ENCODE assay signal across 2 cellular contexts in the genomic region with DNA sequence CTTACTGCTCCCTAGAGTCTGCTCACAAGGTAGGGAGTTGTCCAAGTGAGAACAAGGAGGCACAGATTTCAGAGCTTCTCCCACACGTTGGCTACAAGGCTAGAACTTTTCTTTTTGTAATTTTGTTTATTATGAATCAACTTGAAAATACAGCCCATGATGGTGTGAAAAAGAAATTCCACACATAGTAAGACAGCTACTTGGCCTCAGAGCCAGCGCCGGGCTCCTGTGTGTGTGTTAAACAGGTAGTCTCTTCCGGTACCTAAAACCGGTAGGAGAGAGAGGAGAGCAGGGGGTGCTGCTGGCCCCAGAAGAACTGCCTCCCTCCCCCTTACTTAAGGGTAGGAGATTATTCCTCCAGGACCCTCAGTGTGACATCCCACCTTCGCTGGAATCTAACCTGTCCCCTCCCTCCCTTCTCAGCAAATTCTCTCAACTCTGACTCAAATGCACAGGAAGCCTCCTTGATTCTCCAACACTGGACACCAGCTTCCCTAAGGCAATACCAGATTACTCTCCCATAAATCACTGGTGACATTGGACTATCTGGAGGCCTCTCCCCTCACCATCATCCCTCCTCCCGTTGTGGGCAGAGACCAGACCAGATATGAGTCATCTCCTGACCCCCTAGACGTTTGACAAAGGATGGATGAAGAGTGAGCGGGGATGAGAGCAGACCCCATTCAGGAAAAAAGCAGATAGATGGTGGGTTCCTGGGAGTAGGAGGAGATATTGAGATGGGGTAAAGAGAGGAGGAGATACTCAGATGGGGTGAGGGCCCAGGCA.
A peak's percentile ranks its signal among the peaks of the same experiment; 100 is the strongest.
TF ChIP-seq lines count a peak whose summit lies in the region.

No MANE protein-coding gene starts in this region.

TF ChIP-seq in SK-N-SH, 30 proteins besides CTCF, POLR2A, EP300 and RAD21:
- TF ChIP-seq MEF2A (IDR thresholded peaks at IDR 0.05; ENCODE audit: borderline replicate concordance, low read depth) (no peak), MAX (IDR thresholded peaks at IDR 0.05; ENCODE audit: low read depth) (no peak)
- TF ChIP-seq, protein P1, sequence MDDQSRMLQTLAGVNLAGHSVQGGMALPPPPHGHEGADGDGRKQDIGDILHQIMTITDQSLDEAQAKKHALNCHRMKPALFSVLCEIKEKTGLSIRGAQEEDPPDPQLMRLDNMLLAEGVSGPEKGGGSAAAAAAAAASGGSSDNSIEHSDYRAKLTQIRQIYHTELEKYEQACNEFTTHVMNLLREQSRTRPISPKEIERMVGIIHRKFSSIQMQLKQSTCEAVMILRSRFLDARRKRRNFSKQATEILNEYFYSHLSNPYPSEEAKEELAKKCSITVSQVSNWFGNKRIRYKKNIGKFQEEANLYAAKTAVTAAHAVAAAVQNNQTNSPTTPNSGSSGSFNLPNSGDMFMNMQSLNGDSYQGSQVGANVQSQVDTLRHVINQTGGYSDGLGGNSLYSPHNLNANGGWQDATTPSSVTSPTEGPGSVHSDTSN (IDR thresholded peaks at IDR 0.05), result peak; percentile 62

TF ChIP-seq in SK-N-SH treated with all-trans-retinoic acid at 6 μM for 48 hours, 23 proteins besides CTCF, POLR2A, EP300 and RAD21:
- TF ChIP-seq, protein P2, sequence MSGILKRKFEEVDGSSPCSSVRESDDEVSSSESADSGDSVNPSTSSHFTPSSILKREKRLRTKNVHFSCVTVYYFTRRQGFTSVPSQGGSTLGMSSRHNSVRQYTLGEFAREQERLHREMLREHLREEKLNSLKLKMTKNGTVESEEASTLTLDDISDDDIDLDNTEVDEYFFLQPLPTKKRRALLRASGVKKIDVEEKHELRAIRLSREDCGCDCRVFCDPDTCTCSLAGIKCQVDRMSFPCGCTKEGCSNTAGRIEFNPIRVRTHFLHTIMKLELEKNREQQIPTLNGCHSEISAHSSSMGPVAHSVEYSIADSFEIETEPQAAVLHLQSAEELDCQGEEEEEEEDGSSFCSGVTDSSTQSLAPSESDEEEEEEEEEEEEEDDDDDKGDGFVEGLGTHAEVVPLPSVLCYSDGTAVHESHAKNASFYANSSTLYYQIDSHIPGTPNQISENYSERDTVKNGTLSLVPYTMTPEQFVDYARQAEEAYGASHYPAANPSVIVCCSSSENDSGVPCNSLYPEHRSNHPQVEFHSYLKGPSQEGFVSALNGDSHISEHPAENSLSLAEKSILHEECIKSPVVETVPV (CRISPR knock-in tag; IDR thresholded peaks at IDR 0.05), result no peak
- no peak for TF ChIP-seq ZNF8 (CRISPR knock-in tag; IDR thresholded peaks at IDR 0.05)
- no peak for TF ChIP-seq BACH2 (CRISPR knock-in tag; IDR thresholded peaks at IDR 0.05; ENCODE audit: borderline replicate concordance)
- TF ChIP-seq ZFP3 (CRISPR knock-in tag; IDR thresholded peaks at IDR 0.05), result no peak
- no peak for TF ChIP-seq ESRRG (CRISPR knock-in tag; IDR thresholded peaks at IDR 0.05)
- TF ChIP-seq, protein P3, sequence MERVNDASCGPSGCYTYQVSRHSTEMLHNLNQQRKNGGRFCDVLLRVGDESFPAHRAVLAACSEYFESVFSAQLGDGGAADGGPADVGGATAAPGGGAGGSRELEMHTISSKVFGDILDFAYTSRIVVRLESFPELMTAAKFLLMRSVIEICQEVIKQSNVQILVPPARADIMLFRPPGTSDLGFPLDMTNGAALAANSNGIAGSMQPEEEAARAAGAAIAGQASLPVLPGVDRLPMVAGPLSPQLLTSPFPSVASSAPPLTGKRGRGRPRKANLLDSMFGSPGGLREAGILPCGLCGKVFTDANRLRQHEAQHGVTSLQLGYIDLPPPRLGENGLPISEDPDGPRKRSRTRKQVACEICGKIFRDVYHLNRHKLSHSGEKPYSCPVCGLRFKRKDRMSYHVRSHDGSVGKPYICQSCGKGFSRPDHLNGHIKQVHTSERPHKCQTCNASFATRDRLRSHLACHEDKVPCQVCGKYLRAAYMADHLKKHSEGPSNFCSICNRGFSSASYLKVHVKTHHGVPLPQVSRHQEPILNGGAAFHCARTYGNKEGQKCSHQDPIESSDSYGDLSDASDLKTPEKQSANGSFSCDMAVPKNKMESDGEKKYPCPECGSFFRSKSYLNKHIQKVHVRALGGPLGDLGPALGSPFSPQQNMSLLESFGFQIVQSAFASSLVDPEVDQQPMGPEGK (CRISPR knock-in tag; IDR thresholded peaks at IDR 0.05; ENCODE audit: borderline replicate concordance), result no peak
- no peak for TF ChIP-seq ZNF70 (CRISPR knock-in tag; IDR thresholded peaks at IDR 0.05)
- TF ChIP-seq TOX (CRISPR knock-in tag; IDR thresholded peaks at IDR 0.05; ENCODE audit: borderline replicate concordance), result no peak
- no peak for TF ChIP-seq OSR1 (CRISPR knock-in tag; IDR thresholded peaks at IDR 0.05)
- TF ChIP-seq, protein P4, sequence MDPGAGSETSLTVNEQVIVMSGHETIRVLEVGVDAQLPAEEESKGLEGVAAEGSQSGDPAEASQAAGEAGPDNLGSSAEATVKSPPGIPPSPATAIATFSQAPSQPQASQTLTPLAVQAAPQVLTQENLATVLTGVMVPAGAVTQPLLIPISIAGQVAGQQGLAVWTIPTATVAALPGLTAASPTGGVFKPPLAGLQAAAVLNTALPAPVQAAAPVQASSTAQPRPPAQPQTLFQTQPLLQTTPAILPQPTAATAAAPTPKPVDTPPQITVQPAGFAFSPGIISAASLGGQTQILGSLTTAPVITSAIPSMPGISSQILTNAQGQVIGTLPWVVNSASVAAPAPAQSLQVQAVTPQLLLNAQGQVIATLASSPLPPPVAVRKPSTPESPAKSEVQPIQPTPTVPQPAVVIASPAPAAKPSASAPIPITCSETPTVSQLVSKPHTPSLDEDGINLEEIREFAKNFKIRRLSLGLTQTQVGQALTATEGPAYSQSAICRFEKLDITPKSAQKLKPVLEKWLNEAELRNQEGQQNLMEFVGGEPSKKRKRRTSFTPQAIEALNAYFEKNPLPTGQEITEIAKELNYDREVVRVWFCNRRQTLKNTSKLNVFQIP (CRISPR knock-in tag; IDR thresholded peaks at IDR 0.05; ENCODE audit: borderline replicate concordance, low read depth), result no peak
